Comparison of ENCODE assay signal across 25 cellular contexts in the genomic region with DNA sequence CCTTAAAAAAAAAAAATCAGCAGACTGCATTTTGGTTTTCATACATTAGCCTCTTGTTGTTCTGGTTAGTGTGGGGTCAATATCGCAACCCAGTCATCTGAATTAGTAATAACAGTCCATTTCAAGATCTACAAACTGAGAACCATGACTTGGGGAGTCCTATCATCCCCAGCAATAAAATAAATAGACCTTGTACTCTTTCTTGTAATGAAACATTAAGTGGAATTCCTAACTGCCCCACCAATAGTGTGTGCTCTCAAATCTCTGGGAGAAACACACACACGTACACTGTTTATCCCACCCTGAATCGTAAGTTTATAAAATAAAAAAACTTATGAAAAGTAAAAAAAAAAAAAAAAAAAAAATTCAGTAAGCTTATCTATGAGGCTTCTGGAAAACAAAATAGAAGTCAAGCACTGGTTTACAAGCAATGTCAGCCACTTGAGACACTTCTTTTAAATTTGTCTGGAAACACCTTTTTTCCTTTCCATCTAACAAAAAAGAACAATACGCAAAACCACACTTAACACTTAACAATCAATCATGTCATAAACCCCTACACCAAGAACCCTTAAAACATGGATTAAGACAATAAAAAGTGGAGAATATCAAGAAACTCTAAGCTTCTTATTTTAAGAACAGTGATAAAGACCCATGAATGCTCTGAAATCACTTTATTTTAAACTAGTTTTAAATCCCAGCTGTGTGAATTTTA. TPM values are rescaled to one million over a fixed set of nuclear protein-coding genes. Genes with fewer than 3 reads are reported as not detected.
DNase-seq lines count a peak whose midpoint lies in the region; ATAC-seq, FAIRE-seq and TF ChIP-seq lines count a peak whose summit lies in the region.
"Had no signal": no experiment of that assay in that cellular context is flagged by ENCODE, and none has a peak within 500 bp of the region (broad histone marks: within the 10 kb centered on the region; RNA-seq: fewer than 3 reads in every experiment).

No MANE protein-coding gene starts in this region.

- no peak overlapping the region for H4K91ac ChIP-seq in trophoblast cell (ENCODE audit: low read depth, low read length)

- H2AK5ac ChIP-seq in trophoblast cell (ENCODE audit: low read length): no peak overlapping the region

- no peak overlapping the region for H4K12ac ChIP-seq in trophoblast cell (ENCODE audit: low read depth, low read length)

- H3K36me3 ChIP-seq in CD4-positive, CD25-positive, alpha-beta regulatory T cell (ENCODE audit: control insufficient read depth, insufficient read depth, low read length): peaks cover 8% of the 10 kb centered on the region
- peaks cover 0 to 2% of the 10 kb centered on the region in 2 experiments for H3K36me3 ChIP-seq in keratinocyte (ENCODE audit: control insufficient read depth in 2 of 2, extremely low read depth in 1 of 2, insufficient read depth in 2 of 2, low read length in 2 of 2)
- H3K36me3 ChIP-seq in trophoblast cell (ENCODE audit: control insufficient read depth in 1 of 2, insufficient read depth in 2 of 2, low read length in 2 of 2): no peaks in the 10 kb centered on the region
- H3K36me3 ChIP-seq: colonic mucosa, esophagus muscularis mucosa, HAP-1, uterus had no signal

- H3K14ac ChIP-seq in trophoblast cell (ENCODE audit: low read length): no peak overlapping the region

- peak overlapping the region; percentile 82 for H3K4ac ChIP-seq in trophoblast cell (ENCODE audit: low read depth, low read length)

- H3K27me3 ChIP-seq in CD4-positive, CD25-positive, alpha-beta regulatory T cell (ENCODE audit: control insufficient read depth, insufficient read depth, low read length): no peaks in the 10 kb centered on the region
- H3K27me3 ChIP-seq in keratinocyte (ENCODE audit: control insufficient read depth, extremely low read depth, insufficient read depth, low read length): no peaks in the 10 kb centered on the region
- no peaks in the 10 kb centered on the region for H3K27me3 ChIP-seq in trophoblast cell (ENCODE audit: insufficient read depth, low read length)
- H3K27me3 ChIP-seq: colonic mucosa, esophagus muscularis mucosa, uterus had no signal

- H3K9me3 Mint-ChIP-seq in CD4-positive, CD25-positive, alpha-beta regulatory T cell: no peaks in the 10 kb centered on the region
- H3K9me3 Mint-ChIP-seq: activated naive CD4-positive, alpha-beta T cell treated with anti-CD3 and anti-CD28 coated beads for 36 hours had no signal

- peak overlapping the region in 2 of 4 donors; percentile 60 to 67 for H3K4me3 Mint-ChIP-seq in CD4-positive, CD25-positive, alpha-beta regulatory T cell
- H3K4me3 Mint-ChIP-seq: activated CD4-positive, alpha-beta T cell treated with anti-CD3 and anti-CD28 coated beads for 36 hours; activated naive CD4-positive, alpha-beta T cell treated with anti-CD3 and anti-CD28 coated beads for 36 hours had no signal

- no peak for FAIRE-seq in keratinocyte (lab: Jason Lieb, UNC)
- FAIRE-seq: GM12892 had no signal

- no peaks in the 10 kb centered on the region for H3K9me3 ChIP-seq in CD4-positive, CD25-positive, alpha-beta regulatory T cell (ENCODE audit: control insufficient read depth in 2 of 2, low read length in 2 of 2)
- H3K9me3 ChIP-seq in keratinocyte (ENCODE audit: control insufficient read depth, low read depth, low read length) (no peaks in the 10 kb centered on the region), trophoblast cell (ENCODE audit: insufficient read depth, low read depth, low read length) (no peaks in the 10 kb centered on the region)
- H3K9me3 ChIP-seq: colonic mucosa, esophagus muscularis mucosa, HAP-1, mucosa of descending colon, uterus had no signal

- H3K27me3 Mint-ChIP-seq in CD4-positive, CD25-positive, alpha-beta regulatory T cell: no peaks in the 10 kb centered on the region
- H3K27me3 Mint-ChIP-seq: activated CD4-positive, alpha-beta T cell treated with anti-CD3 and anti-CD28 coated beads for 36 hours had no signal

- H3K36me3 Mint-ChIP-seq in CD4-positive, CD25-positive, alpha-beta regulatory T cell: peaks cover 31% of the 10 kb centered on the region

- H3K79me2 ChIP-seq in keratinocyte (ENCODE audit: control insufficient read depth, insufficient read depth, low read length) (peaks cover 95% of the 10 kb centered on the region), trophoblast cell (ENCODE audit: control insufficient read depth, insufficient read depth, low read length, poor library complexity) (peaks cover 8% of the 10 kb centered on the region)

- H3K4me1 ChIP-seq in CD4-positive, CD25-positive, alpha-beta regulatory T cell (ENCODE audit: control insufficient read depth, insufficient read depth, low read length, poor library complexity, severe bottlenecking): peaks cover 62% of the 10 kb centered on the region
- peaks cover 60% of the 10 kb centered on the region for H3K4me1 ChIP-seq in keratinocyte (ENCODE audit: control insufficient read depth, extremely low read depth, insufficient read depth, low read length)
- H3K4me1 ChIP-seq in trophoblast cell (ENCODE audit: control insufficient read depth in 1 of 2, insufficient read depth in 2 of 2, low read length in 2 of 2): peaks cover 9 to 11% of the 10 kb centered on the region in 2 experiments

- 100% methylated on average over 1 of the region's 4 CpGs for WGBS in trophoblast cell (ENCODE audit: extremely low coverage, insufficient coverage, insufficient read length)

- DNase-seq in CD4-positive, CD25-positive, alpha-beta regulatory T cell: no peak
- DNase-seq in keratinocyte (ENCODE audit: low read depth, low spot score) (no peak), trophoblast cell (no peak), HT-29 (ENCODE audit: low spot score) (no peak)
- DNase-seq: activated CD4-positive, alpha-beta T cell treated with anti-CD3 and anti-CD28 coated beads for 36 hours; activated CD8-positive, alpha-beta memory T cell treated with anti-CD3 and anti-CD28 coated beads for 24 hours; activated naive CD4-positive, alpha-beta T cell treated with anti-CD3 and anti-CD28 coated beads for 36 hours; activated T-cell treated with anti-CD3 and anti-CD28 coated beads, Interleukin-2, amount 50 U/mL, for 48 hours; colonic mucosa; effector memory CD4-positive, alpha-beta T cell; foreskin melanocyte; IMR-90; left ventricle myocardium superior; mucosa of descending colon; NCI-H2081 treated with DMSO at 0.1 percent for 48 hours; NCI-H510A; uterus had no signal

- H3K9me1 ChIP-seq in keratinocyte (ENCODE audit: control insufficient read depth, extremely low read depth, insufficient read depth, low read length): peaks cover 12% of the 10 kb centered on the region

- peak overlapping the region; percentile 38 for H3K4me3 ChIP-seq in CD4-positive, CD25-positive, alpha-beta regulatory T cell (ENCODE audit: low read depth, low read length)
- H3K4me3 ChIP-seq in keratinocyte (ENCODE audit: control insufficient read depth in 2 of 3, extremely low read depth in 1 of 3, insufficient read depth in 2 of 3, low read depth in 1 of 3, low read length in 3 of 3): no peak overlapping the region
- no peak overlapping the region for H3K4me3 ChIP-seq in trophoblast cell (ENCODE audit: low read depth, low read length)
- H3K4me3 ChIP-seq: colonic mucosa, esophagus muscularis mucosa, HAP-1, mucosa of descending colon, uterus had no signal

- H3K79me1 ChIP-seq in trophoblast cell (ENCODE audit: low read length): no peaks in the 10 kb centered on the region

- H3K18ac ChIP-seq in trophoblast cell (ENCODE audit: low read length): no peak overlapping the region

- no peak overlapping the region for H2BK12ac ChIP-seq in trophoblast cell (ENCODE audit: low read length)

- ATAC-seq in CD4-positive, CD25-positive, alpha-beta regulatory T cell (ENCODE audit: low read depth in 2 of 2): no peak
- ATAC-seq in GM21529 (IDR thresholded peaks at IDR 0.05; ENCODE audit: unreplicated experiment): no peak
- no peak for ATAC-seq in GM21576 (IDR thresholded peaks at IDR 0.05; ENCODE audit: unreplicated experiment)
- no peak for ATAC-seq in HG03175 (IDR thresholded peaks at IDR 0.05; ENCODE audit: unreplicated experiment)
- ATAC-seq: activated CD4-positive, alpha-beta T cell treated with anti-CD3 and anti-CD28 coated beads for 36 hours; left ventricle myocardium superior had no signal

- H3K27ac Mint-ChIP-seq in CD4-positive, CD25-positive, alpha-beta regulatory T cell: peak overlapping the region in 2 of 3 donors; percentile 38 to 75

- no peak overlapping the region for H4K8ac ChIP-seq in trophoblast cell (ENCODE audit: low read depth, low read length)

- no peak overlapping the region for H3K23ac ChIP-seq in trophoblast cell (ENCODE audit: low read length)

- H2AFZ ChIP-seq in keratinocyte (ENCODE audit: control insufficient read depth, low read length): no peak overlapping the region
- H2AFZ ChIP-seq in trophoblast cell (ENCODE audit: insufficient read depth, low read length, poor library complexity): no peak overlapping the region

- H3K4me2 ChIP-seq in keratinocyte (ENCODE audit: control insufficient read depth, extremely low read depth, insufficient read depth, low read depth, low read length) (peak overlapping the region; percentile 40), trophoblast cell (ENCODE audit: low read length) (no peak overlapping the region)

- TF ChIP-seq CTCF in VCaP (conservative IDR thresholded peaks at IDR 0.05) (no peak), keratinocyte (optimal IDR thresholded peaks at IDR 0.05 in 1 of 3, IDR thresholded peaks at IDR 0.05 in 1 of 3, conservative IDR thresholded peaks at IDR 0.05 in 1 of 3; ENCODE audit: extremely low read depth in 1 of 3, insufficient read depth in 2 of 3, low read length in 3 of 3) (no peak)

- dilution Hi-C loops in keratinocyte (cut with MboI; ENCODE audit: extremely low pct_ligation_motif_present, low sequenced_read_pairs): no loop called here

- peaks cover 49% of the 10 kb centered on the region for H4K20me1 ChIP-seq in keratinocyte (ENCODE audit: control insufficient read depth, extremely low read depth, insufficient read depth, low read length)

- H3K9ac ChIP-seq in keratinocyte (ENCODE audit: control insufficient read depth, extremely low read depth, insufficient read depth, low read length) (no peak overlapping the region), trophoblast cell (ENCODE audit: low read length) (no peak overlapping the region)

- H2BK5ac ChIP-seq in trophoblast cell (ENCODE audit: low read depth, low read length, poor library complexity): no peak overlapping the region

- H2BK120ac ChIP-seq in trophoblast cell (ENCODE audit: insufficient read depth, low read length, poor library complexity): no peak overlapping the region

- H3K27ac ChIP-seq in CD4-positive, CD25-positive, alpha-beta regulatory T cell (ENCODE audit: insufficient read depth, low read length, poor library complexity, severe bottlenecking): peak overlapping the region; percentile 1
- H3K27ac ChIP-seq in VCaP: peak overlapping the region; percentile 67
- H3K27ac ChIP-seq in keratinocyte (ENCODE audit: control insufficient read depth, insufficient read depth, low read length): peak overlapping the region; percentile 9
- no peak overlapping the region for H3K27ac ChIP-seq in trophoblast cell (ENCODE audit: low read depth, low read length)
- H3K27ac ChIP-seq: C4-2B, colonic mucosa, esophagus muscularis mucosa, uterus had no signal

- peaks cover 40 to 85% (median 56%) of the 10 kb centered on the region in 4 donors for H3K4me1 Mint-ChIP-seq in CD4-positive, CD25-positive, alpha-beta regulatory T cell

RNA-seq across cellular contexts. Expression of a gene that starts 53.1 kb away (rescaled TPM):
- total RNA-seq in CD4-positive, CD25-positive, alpha-beta regulatory T cell: 283 TPM
- polyA plus RNA-seq in CD4-positive, CD25-positive, alpha-beta regulatory T cell: 100 to 1,000 TPM; 108 to 149 (median 132) TPM
- polyA plus RNA-seq in keratinocyte: 64.0 to 86.4 TPM (median 68.6 TPM) in 3 replicates
- 56.7 TPM for polyA plus RNA-seq in keratinocyte (2011; ENCODE audit: low read depth)
- 53.6 and 62.4 TPM in 2 replicates for polyA plus RNA-seq in keratinocyte (2011; cell fraction: cytosol; rRNA removed)
- 145 and 192 TPM in 2 replicates for polyA plus RNA-seq in keratinocyte (2011; cell fraction: nucleus; rRNA removed)
- polyA plus RNA-seq in keratinocyte (2012; ENCODE audit: low replicate concordance): 41.4 and 57.5 TPM in 2 replicates
- 299 to 558 TPM (median 361 TPM) in 3 replicates for polyA minus RNA-seq in keratinocyte
- 75.8 TPM for polyA minus RNA-seq in keratinocyte (2011; cell fraction: cytosol; rRNA and poly(A)+ RNA removed)
- 119 and 208 TPM in 2 replicates for polyA minus RNA-seq in keratinocyte (2011; cell fraction: nucleus; rRNA and poly(A)+ RNA removed)
- polyA plus RNA-seq in trophoblast cell (2013): 74.9 and 83.2 TPM in 2 replicates
- 59.0 and 66.6 TPM in 2 replicates for total RNA-seq in HT-29 (2014; rRNA removed; shearing (Covaris generic))
